ENCODE assay signal across 25 cellular contexts in the genomic region with DNA sequence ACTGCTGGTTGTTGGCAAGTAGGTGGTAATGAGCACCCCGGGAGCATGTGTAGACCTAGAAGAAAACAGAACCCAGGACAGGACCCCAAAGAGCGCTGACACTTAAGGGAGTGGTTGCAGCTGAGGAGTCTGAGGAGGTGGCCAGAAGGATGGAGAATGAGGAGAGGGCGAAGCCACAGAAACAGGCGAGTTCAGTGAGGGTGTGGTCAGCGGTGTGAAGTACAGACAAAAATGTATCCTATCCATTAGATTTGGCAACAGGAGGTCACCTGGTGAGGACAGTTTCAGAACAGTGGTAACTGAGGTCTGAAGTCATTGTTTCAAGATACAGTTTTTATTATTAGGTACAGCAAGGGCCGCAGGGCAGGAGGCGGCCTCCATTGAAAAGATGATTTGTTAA. TPM values are rescaled to one million over a fixed set of nuclear protein-coding genes. Genes with fewer than 3 reads are reported as not detected.
"Had no signal": no experiment of that assay in that cellular context is flagged by ENCODE, and none has a peak within 500 bp of the region (broad histone marks: within the 10 kb centered on the region; RNA-seq: fewer than 3 reads in every experiment).

No MANE protein-coding gene starts in this region.

- H3K36me3 Mint-ChIP-seq: activated CD4-positive, alpha-beta memory T cell treated with anti-CD3 and anti-CD28 coated beads for 36 hours; activated naive CD8-positive, alpha-beta T cell had no signal

- FAIRE-seq: RCC 7860, TTC549 had no signal

- H3K27ac Mint-ChIP-seq: activated B cell treated with CpG ODN at 0.5 μM for 24 hours; activated CD4-positive, alpha-beta memory T cell treated with anti-CD3 and anti-CD28 coated beads for 36 hours; activated CD4-positive, alpha-beta T cell treated with anti-CD3 and anti-CD28 coated beads, Interleukin-2, amount 10 ng/mL, durations not matched to agents 7 days and 5 days; activated naive CD4-positive, alpha-beta T cell treated with anti-CD3 and anti-CD28 coated beads for 36 hours; activated naive CD8-positive, alpha-beta T cell; activated T-helper 17 cell treated with anti-CD3 and anti-CD28 coated beads, Interleukin-2, amount 50 U/mL, for 72 hours; T-helper 1 cell treated with Interleukin-12 subunit alpha and Interleukin-12 subunit beta and Interleukin-4 antibody, amounts not matched to agents 30 μg/mL and 1 μg/mL, for 36 hours had no signal

- H3K4me1 Mint-ChIP-seq: activated B cell treated with CpG ODN at 0.5 μM for 24 hours; activated CD4-positive, alpha-beta T cell treated with anti-CD3 and anti-CD28 coated beads, Interleukin-2, amount 10 ng/mL, durations not matched to agents 7 days and 5 days; activated T-helper 17 cell treated with anti-CD3 and anti-CD28 coated beads, Interleukin-2, amount 50 U/mL, for 72 hours had no signal

- DNase-seq: activated B cell treated with CpG ODN at 0.5 μM for 24 hours; activated CD4-positive, alpha-beta memory T cell treated with anti-CD3 and anti-CD28 coated beads for 36 hours; activated CD4-positive, alpha-beta T cell treated with anti-CD3 and anti-CD28 coated beads for 1 hour; activated CD4-positive, alpha-beta T cell treated with anti-CD3 and anti-CD28 coated beads, Interleukin-2, amount 10 ng/mL, durations not matched to agents 7 days and 5 days; activated gamma-delta T cell; activated naive CD4-positive, alpha-beta T cell treated with anti-CD3 and anti-CD28 coated beads for 36 hours; activated T-cell treated with anti-CD3 and anti-CD28 coated beads for 4 hours; activated T-cell treated with anti-CD3 and anti-CD28 coated beads, Interleukin-2, amount 50 U/mL, for 48 hours; amygdala; cerebellar nuclear complex; Kasumi-1; NCI-H1048; NCI-H146; NCI-H187 treated with DMSO at 0.1 percent for 48 hours; NCI-H2081 treated with DMSO at 0.1 percent for 48 hours; NCI-H446; NCI-H524; PC-3; SHP77; T1000 had no signal

- H3K9me3 Mint-ChIP-seq: activated B cell treated with CpG ODN at 0.5 μM for 24 hours; activated CD4-positive, alpha-beta T cell treated with anti-CD3 and anti-CD28 coated beads, Interleukin-2, amount 10 ng/mL, durations not matched to agents 7 days and 5 days; activated naive CD4-positive, alpha-beta T cell treated with anti-CD3 and anti-CD28 coated beads for 36 hours; activated T-helper 17 cell treated with anti-CD3 and anti-CD28 coated beads, Interleukin-2, amount 50 U/mL, for 72 hours; T-helper 1 cell treated with Interleukin-12 subunit alpha and Interleukin-12 subunit beta and Interleukin-4 antibody, amounts not matched to agents 30 μg/mL and 1 μg/mL, for 36 hours had no signal

- H3K4me3 Mint-ChIP-seq: activated B cell treated with CpG ODN at 0.5 μM for 24 hours; activated CD4-positive, alpha-beta memory T cell treated with anti-CD3 and anti-CD28 coated beads for 36 hours; activated CD4-positive, alpha-beta T cell treated with anti-CD3 and anti-CD28 coated beads, Interleukin-2, amount 10 ng/mL, durations not matched to agents 7 days and 5 days; activated naive CD4-positive, alpha-beta T cell treated with anti-CD3 and anti-CD28 coated beads for 36 hours; activated naive CD8-positive, alpha-beta T cell; activated T-helper 17 cell treated with anti-CD3 and anti-CD28 coated beads, Interleukin-2, amount 50 U/mL, for 72 hours; T-helper 1 cell treated with Interleukin-12 subunit alpha and Interleukin-12 subunit beta and Interleukin-4 antibody, amounts not matched to agents 30 μg/mL and 1 μg/mL, for 36 hours had no signal

RNA-seq across cellular contexts. Expression of a gene that starts 8.6 kb away (rescaled TPM):
- total RNA-seq: activated B cell treated with CpG ODN at 0.5 μM for 24 hours, PC-3 had no signal
